1 cellular context compared by ENCODE assay signal in genomic region chr12:120292411-120292660, GRCh38.
TF ChIP-seq lines count a peak whose summit lies in the region.

No MANE protein-coding gene starts in this region.

TF ChIP-seq in K562, 482 proteins besides CTCF, POLR2A, EP300 and RAD21 (continued from another document):
- TF ChIP-seq MXD1 (CRISPR knock-in tag; IDR thresholded peaks at IDR 0.05; ENCODE audit: borderline replicate concordance, poor library complexity, severe bottlenecking): no peak
- TF ChIP-seq ZNF764 (CRISPR knock-in tag; IDR thresholded peaks at IDR 0.05; ENCODE audit: low read depth): 0 out of 2 replicates have a peak, but pooled peaks have one; percentile 44
- peak; percentile 35 for TF ChIP-seq POLR3A (IDR thresholded peaks at IDR 0.05; ENCODE audit: borderline replicate concordance, extremely low read depth, insufficient read depth, insufficient read length)
- no peak for TF ChIP-seq KHSRP (IDR thresholded peaks at IDR 0.05)
- no peak for TF ChIP-seq ZNF655 (CRISPR knock-in tag; IDR thresholded peaks at IDR 0.05)
- no peak for TF ChIP-seq SP2 (IDR thresholded peaks at IDR 0.05; ENCODE audit: extremely low read depth, low read depth, low read length, poor library complexity, severe bottlenecking)
- no peak for TF ChIP-seq ARID1B (IDR thresholded peaks at IDR 0.05)
- TF ChIP-seq, protein P1, sequence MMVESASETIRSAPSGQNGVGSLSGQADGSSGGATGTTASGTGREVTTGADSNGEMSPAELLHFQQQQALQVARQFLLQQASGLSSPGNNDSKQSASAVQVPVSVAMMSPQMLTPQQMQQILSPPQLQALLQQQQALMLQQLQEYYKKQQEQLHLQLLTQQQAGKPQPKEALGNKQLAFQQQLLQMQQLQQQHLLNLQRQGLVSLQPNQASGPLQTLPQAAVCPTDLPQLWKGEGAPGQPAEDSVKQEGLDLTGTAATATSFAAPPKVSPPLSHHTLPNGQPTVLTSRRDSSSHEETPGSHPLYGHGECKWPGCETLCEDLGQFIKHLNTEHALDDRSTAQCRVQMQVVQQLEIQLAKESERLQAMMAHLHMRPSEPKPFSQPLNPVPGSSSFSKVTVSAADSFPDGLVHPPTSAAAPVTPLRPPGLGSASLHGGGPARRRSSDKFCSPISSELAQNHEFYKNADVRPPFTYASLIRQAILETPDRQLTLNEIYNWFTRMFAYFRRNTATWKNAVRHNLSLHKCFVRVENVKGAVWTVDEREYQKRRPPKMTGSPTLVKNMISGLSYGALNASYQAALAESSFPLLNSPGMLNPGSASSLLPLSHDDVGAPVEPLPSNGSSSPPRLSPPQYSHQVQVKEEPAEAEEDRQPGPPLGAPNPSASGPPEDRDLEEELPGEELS (CRISPR knock-in tag; IDR thresholded peaks at IDR 0.05; ENCODE audit: borderline replicate concordance): no peak
- no peak for TF ChIP-seq JUNB (CRISPR knock-in tag; conservative IDR thresholded peaks at IDR 0.05)
- TF ChIP-seq, protein P2, sequence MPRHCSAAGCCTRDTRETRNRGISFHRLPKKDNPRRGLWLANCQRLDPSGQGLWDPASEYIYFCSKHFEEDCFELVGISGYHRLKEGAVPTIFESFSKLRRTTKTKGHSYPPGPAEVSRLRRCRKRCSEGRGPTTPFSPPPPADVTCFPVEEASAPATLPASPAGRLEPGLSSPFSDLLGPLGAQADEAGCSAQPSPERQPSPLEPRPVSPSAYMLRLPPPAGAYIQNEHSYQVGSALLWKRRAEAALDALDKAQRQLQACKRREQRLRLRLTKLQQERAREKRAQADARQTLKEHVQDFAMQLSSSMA (CRISPR knock-in tag; IDR thresholded peaks at IDR 0.05): no peak
- TF ChIP-seq THRAP3 (IDR thresholded peaks at IDR 0.05; ENCODE audit: borderline replicate concordance): no peak
- no peak for TF ChIP-seq HMGN3 (IDR thresholded peaks at IDR 0.05; ENCODE audit: borderline replicate concordance, extremely low read depth, insufficient read length, low read depth, low read length)
- no peak for TF ChIP-seq MYBL2 (IDR thresholded peaks at IDR 0.05; ENCODE audit: low read depth)
- TF ChIP-seq MYBL2 (CRISPR knock-in tag; IDR thresholded peaks at IDR 0.05; ENCODE audit: borderline replicate concordance): no peak
- TF ChIP-seq, protein P3, sequence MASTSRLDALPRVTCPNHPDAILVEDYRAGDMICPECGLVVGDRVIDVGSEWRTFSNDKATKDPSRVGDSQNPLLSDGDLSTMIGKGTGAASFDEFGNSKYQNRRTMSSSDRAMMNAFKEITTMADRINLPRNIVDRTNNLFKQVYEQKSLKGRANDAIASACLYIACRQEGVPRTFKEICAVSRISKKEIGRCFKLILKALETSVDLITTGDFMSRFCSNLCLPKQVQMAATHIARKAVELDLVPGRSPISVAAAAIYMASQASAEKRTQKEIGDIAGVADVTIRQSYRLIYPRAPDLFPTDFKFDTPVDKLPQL (IDR thresholded peaks at IDR 0.05; ENCODE audit: extremely low read depth, insufficient read length): no peak
- TF ChIP-seq GTF2F1 (IDR thresholded peaks at IDR 0.05; ENCODE audit: low read depth, low read length): no peak
- no peak; a peak in 1 of 4 replicates for TF ChIP-seq KDM1A (IDR thresholded peaks at IDR 0.05)
- TF ChIP-seq HOMEZ (CRISPR knock-in tag; IDR thresholded peaks at IDR 0.05): no peak
- no peak for TF ChIP-seq U2AF1 (optimal IDR thresholded peaks at IDR 0.05; ENCODE audit: low read depth, low read length)
- no peak for TF ChIP-seq SREBF1 (IDR thresholded peaks at IDR 0.05; ENCODE audit: borderline replicate concordance, low read depth, low read length)
- no peak for TF ChIP-seq ZNF23 (CRISPR knock-in tag; IDR thresholded peaks at IDR 0.05)
- TF ChIP-seq ELF2 (CRISPR knock-in tag; IDR thresholded peaks at IDR 0.05): no peak
- TF ChIP-seq ARID2 (IDR thresholded peaks at IDR 0.05): no peak
- TF ChIP-seq OTX1 (CRISPR knock-in tag; IDR thresholded peaks at IDR 0.05): 0 out of 2 replicates have a peak, but pooled peaks have one; percentile 7
- TF ChIP-seq GMEB1 (CRISPR knock-in tag; IDR thresholded peaks at IDR 0.05): no peak
- 0 out of 2 replicates have a peak, but pooled peaks have one; percentile 51 for TF ChIP-seq LARP7 (IDR thresholded peaks at IDR 0.05)
